Comparison of ENCODE assay signal across 8 cellular contexts in the genomic region with DNA sequence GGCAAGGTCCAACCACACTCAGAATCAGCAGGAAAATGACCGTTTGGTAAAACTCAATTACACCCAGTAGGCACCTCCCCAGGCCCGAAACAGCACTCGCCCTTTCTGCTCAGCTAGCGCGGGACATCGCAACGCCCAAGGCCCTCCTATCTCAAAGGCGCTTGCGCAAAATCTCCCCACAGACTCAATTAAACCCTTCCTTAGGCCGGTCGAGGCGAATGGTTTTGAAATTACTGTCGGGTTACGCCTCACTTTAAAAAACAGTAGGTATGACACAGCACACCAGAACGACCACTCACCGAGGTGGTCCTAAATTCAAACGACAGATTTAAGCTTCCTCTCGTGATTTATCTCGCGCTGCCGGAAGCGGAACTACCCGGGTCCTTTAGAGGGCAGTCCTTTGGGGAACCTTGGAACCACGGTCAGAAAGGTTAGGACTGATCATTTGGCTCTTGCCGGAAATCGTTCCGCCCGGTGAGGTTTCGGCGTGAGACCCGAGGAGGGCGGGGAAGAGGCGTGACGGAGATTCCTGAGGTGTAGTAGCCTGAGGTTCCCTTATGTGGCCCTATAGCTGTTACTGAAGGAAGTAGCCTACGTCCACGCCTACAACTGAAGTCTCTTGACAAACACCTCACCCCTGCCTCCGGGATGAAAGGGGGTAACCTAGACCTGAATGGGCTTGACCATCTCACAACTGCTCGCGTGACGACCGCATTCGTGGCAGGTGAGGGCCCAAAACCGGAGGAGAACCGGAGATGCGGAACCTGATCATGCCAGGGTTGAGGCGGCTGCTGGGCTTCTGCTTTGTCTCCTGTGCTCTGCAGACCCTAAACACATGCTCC. TPM values are rescaled to one million over a fixed set of nuclear protein-coding genes. Genes with fewer than 3 reads are reported as not detected.
A peak's percentile ranks its signal among the peaks of the same experiment; 100 is the strongest.
DNase-seq lines count a peak whose midpoint lies in the region; ATAC-seq lines count a peak whose summit lies in the region.

A gene with protein sequence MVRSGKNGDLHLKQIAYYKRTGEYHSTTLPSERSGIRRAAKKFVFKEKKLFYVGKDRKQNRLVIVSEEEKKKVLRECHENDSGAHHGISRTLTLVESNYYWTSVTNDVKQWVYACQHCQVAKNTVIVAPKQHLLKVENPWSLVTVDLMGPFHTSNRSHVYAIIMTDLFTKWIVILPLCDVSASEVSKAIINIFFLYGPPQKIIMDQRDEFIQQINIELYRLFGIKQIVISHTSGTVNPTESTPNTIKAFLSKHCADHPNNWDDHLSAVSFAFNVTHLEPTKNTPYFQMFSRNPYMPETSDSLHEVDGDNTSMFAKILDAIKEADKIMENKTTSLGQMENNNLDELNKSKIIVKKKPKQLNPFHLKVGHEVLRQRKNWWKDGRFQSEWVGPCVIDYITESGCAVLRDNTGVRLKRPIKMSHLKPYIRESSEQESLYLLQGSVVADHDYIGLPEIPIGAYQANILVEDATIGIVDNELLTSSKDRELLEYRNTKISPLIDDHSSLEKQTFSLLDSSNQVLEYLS (minus strand): TSS at position 374 of the 842 bp plus-strand sequence. CDS start 11,431 bp downstream, outside the sequence.
A gene (plus strand): TSS at position 537 of the 842 bp plus-strand sequence. CDS start 9,289 bp downstream, outside the sequence.

- peak; percentile 84 for ATAC-seq in GM19351 (IDR thresholded peaks at IDR 0.05; ENCODE audit: unreplicated experiment)
- peak; percentile 91 for ATAC-seq in HG03521 (IDR thresholded peaks at IDR 0.05; ENCODE audit: unreplicated experiment)
- peak; percentile 95 for ATAC-seq in left lobe of liver

- DNase-seq in C1 segment of cervical spinal cord (lab: John Stamatoyannopoulos, UW): peak; percentile 67 to 98 (median 95)
- DNase-seq in NCI-H748 (lab: John Stamatoyannopoulos, UW; ENCODE audit: unreplicated experiment): peak; percentile 99
- peak; percentile 97 for DNase-seq in activated CD4-positive, alpha-beta T cell treated with anti-CD3 and anti-CD28 coated beads, Interleukin-2, amount 50 U/mL, for 1 hour
- DNase-seq in dedifferentiated amniotic fluid mesenchymal stem cell (ENCODE audit: extremely low spot score): peak; percentile 97
- DNase-seq in left lobe of liver (ENCODE audit: low spot score): peak; percentile 98
- peak; percentile 94 for DNase-seq in stimulated activated CD4-positive, alpha-beta T cell treated with anti-CD3 and anti-CD28 coated beads, Interleukin-2, amount 100 ng/mL, for 4 hours (ENCODE audit: low read depth)

RNA-seq across cellular contexts. Expression of the first gene that starts in this region (rescaled TPM):
- total RNA-seq in left lobe of liver: 6.4 TPM

RNA-seq across cellular contexts. Expression of the second gene that starts in this region (rescaled TPM):
- 24.0 TPM for total RNA-seq in left lobe of liver

Comparison
In these comparisons a context has a peak if more than half of its experiments do, and no peak if none do; other contexts are left out.
1. Peak in every context shown above with its lines: DNase-seq and ATAC-seq.